ENCODE assay signal across 8 cellular contexts in genomic region chr22:42978453-42979103, GRCh38. TPM values are rescaled to one million over a fixed set of nuclear protein-coding genes. Genes with fewer than 3 reads are reported as not detected.
DNase-seq lines count a peak whose midpoint lies in the region; ATAC-seq and TF ChIP-seq lines count a peak whose summit lies in the region.

No MANE protein-coding gene starts in this region.

- H3K36me3 Mint-ChIP-seq in Calu3 (ENCODE audit: insufficient read depth, unreplicated experiment) = peaks cover 30% of the 10 kb centered on the region

- CTCF ChIA-PET in Calu3 (lab: Charles Lee) = interaction anchor here (0.6 to 0.8 kb wide), 2 partner anchors 14 to 264 kb away, joined by 3 read pairs; no protein-coding TSS in a partner anchor

- H3K9ac ChIP-seq in adipocyte (ENCODE audit: low read length) = no peak overlapping the region
- H3K9ac ChIP-seq in rectal smooth muscle tissue (ENCODE audit: low read length) = no peak overlapping the region

- intact Hi-C loops in Calu3 (cut with micrococcal nuclease; ENCODE audit: unreplicated experiment) (no loop called here), left cardiac atrium (cut with DNase I) (no loop called here)

- in situ Hi-C loops in GM13977 (cut with MboI; ENCODE audit: low pct_unique_long_range_greater_than_20kb, low sequenced_read_pairs, unreplicated experiment) = no loop called here

- no peaks in the 10 kb centered on the region for H3K9me3 Mint-ChIP-seq in Calu3 (ENCODE audit: low read depth, unreplicated experiment)

- peaks cover 57% of the 10 kb centered on the region for H3K4me1 Mint-ChIP-seq in Calu3 (ENCODE audit: low read depth, unreplicated experiment)

- DNase-seq in Calu3 (peak; percentile 44), adipocyte (ENCODE audit: low read depth) (peak; percentile 54), left cardiac atrium (no peak), GM13977 (ENCODE audit: low spot score) (no peak)
- DNase-seq in stimulated activated CD4-positive, alpha-beta T cell treated with anti-CD3 and anti-CD28 coated beads, Interleukin-4, amount 100 ng/mL, for 1 hour = no peak

- no peak for TF ChIP-seq CTCF in Calu3 (IDR thresholded peaks at IDR 0.05; ENCODE audit: unreplicated experiment)
- no peak for TF ChIP-seq CTCF in GM13977 (IDR thresholded peaks at IDR 0.05; ENCODE audit: extremely low read depth, insufficient read depth, missing control alignments)

- no peaks in the 10 kb centered on the region for H3K9me3 ChIP-seq in adipocyte (ENCODE audit: control insufficient read depth, low read length)

- H3K36me3 ChIP-seq in adipocyte (ENCODE audit: control insufficient read depth, insufficient read depth, low read length, severe bottlenecking) = no peaks in the 10 kb centered on the region
- H3K36me3 ChIP-seq in rectal smooth muscle tissue (ENCODE audit: control insufficient read depth, insufficient read depth, low read length) = no peaks in the 10 kb centered on the region

- peak overlapping the region; percentile 46 for H3K27ac ChIP-seq in rectal smooth muscle tissue (ENCODE audit: low read depth, low read length)

- ATAC-seq in left cardiac atrium = peak; percentile 71 to 78
- ATAC-seq in HG02884 (IDR thresholded peaks at IDR 0.05; ENCODE audit: unreplicated experiment) = no peak
- ATAC-seq in GM18858 (IDR thresholded peaks at IDR 0.05; ENCODE audit: unreplicated experiment) = no peak

- H3K4me3 ChIP-seq in adipocyte (ENCODE audit: low read length) (peak overlapping the region; percentile 20), rectal smooth muscle tissue (ENCODE audit: low read length) (peak overlapping the region; percentile 9)

- H3K4me3 Mint-ChIP-seq in Calu3 (ENCODE audit: low read depth, unreplicated experiment) = peak overlapping the region; percentile 59

- H3K27me3 ChIP-seq in adipocyte (replicated peaks; ENCODE audit: control insufficient read depth, insufficient read depth, low read length) (no peaks in the 10 kb centered on the region), rectal smooth muscle tissue (ENCODE audit: control insufficient read depth, insufficient read depth, low read length) (no peaks in the 10 kb centered on the region)

- H3K4me1 ChIP-seq in adipocyte (ENCODE audit: control insufficient read depth, insufficient read depth, low read length) = peaks cover 15% of the 10 kb centered on the region
- peaks cover 12% of the 10 kb centered on the region for H3K4me1 ChIP-seq in rectal smooth muscle tissue (ENCODE audit: control insufficient read depth, insufficient read depth, low read length)

- no TSS peak for BruUV-seq in Calu3 (replicated peaks; lab: Mats Ljungman, UMichigan)

- H3K27me3 Mint-ChIP-seq in Calu3 (ENCODE audit: unreplicated experiment) = no peaks in the 10 kb centered on the region

- peak overlapping the region; percentile 94 for H3K27ac Mint-ChIP-seq in Calu3 (ENCODE audit: unreplicated experiment)

RNA-seq across cellular contexts. Expression of gene PACSIN2, which starts 36.4 kb away (rescaled TPM):
- total RNA-seq in Calu3 (2022) (224 and 230 TPM in 2 replicates), left cardiac atrium (10 to 100 TPM; 55.8 to 62.9 TPM)

Comparison
In these comparisons a context has a peak if more than half of its experiments do, and no peak if none do; other contexts are left out.
1. DNase-seq: peak in Calu3 (single experiment) and adipocyte (single experiment); none in left cardiac atrium (single experiment), stimulated activated CD4-positive, alpha-beta T cell treated with anti-CD3 and anti-CD28 coated beads, Interleukin-4, amount 100 ng/mL, for 1 hour (single experiment) and GM13977 (single experiment).
2. ATAC-seq: peak in left cardiac atrium (2 of 2); none in HG02884 (single experiment) and GM18858 (single experiment).